Comparison of ENCODE assay signal across 28 cellular contexts in the genomic region with DNA sequence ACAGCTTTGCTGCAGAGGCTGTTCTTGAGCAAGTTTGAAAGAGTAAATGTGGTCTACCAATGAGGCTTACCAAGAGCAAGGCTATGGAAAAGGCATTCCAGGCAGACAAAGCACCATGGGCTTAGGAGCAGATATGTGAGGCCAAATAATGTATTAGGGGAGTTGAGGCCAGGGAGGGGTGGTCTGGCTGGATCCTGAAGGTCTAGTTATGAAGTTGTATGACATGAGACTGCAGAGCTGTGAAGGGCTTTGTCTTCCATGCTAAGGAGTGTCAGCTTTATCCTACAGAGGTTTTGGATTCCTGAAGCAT.
"Had no signal": no experiment of that assay in that cellular context is flagged by ENCODE, and none has a peak within 500 bp of the region (broad histone marks: within the 10 kb centered on the region; RNA-seq: fewer than 3 reads in every experiment).

No MANE protein-coding gene starts in this region.

- H3K4me1 ChIP-seq: body of pancreas, colonic mucosa had no signal

- H3K9me3 ChIP-seq: body of pancreas, colonic mucosa, gastrocnemius medialis, heart left ventricle had no signal

- DNase-seq: activated CD4-positive, alpha-beta memory T cell treated with anti-CD3 and anti-CD28 coated beads, Interleukin-2, amount 10 ng/mL, durations not matched to agents 7 days and 5 days; activated CD4-positive, alpha-beta T cell treated with anti-CD3 and anti-CD28 coated beads for 1 hour; activated CD4-positive, alpha-beta T cell treated with anti-CD3 and anti-CD28 coated beads for 4 hours; activated CD4-positive, alpha-beta T cell treated with anti-CD3 and anti-CD28 coated beads, Interleukin-2, amount 10 ng/mL, durations not matched to agents 7 days and 5 days; activated CD4-positive, alpha-beta T cell treated with anti-CD3 and anti-CD28 coated beads, Interleukin-2, amount 50 U/mL, for 4 hours; activated CD4-positive, CD25-positive, alpha-beta regulatory T cell; activated CD8-positive, alpha-beta memory T cell treated with anti-CD3 and anti-CD28 coated beads, Interleukin-2, amount 50 U/mL, for 48 hours; activated effector memory CD4-positive, alpha-beta T cell treated with Interleukin-2 at 50 U/mL for 16 hours; activated gamma-delta T cell treated with Interleukin-2 at 50 U/mL for 16 hours; activated naive CD4-positive, alpha-beta T cell treated with anti-CD3 and anti-CD28 coated beads, Interleukin-2, amount 50 U/mL, for 16 hours; activated naive CD4-positive, alpha-beta T cell treated with Interleukin-2 at 50 U/mL for 16 hours; activated T-cell treated with anti-CD3 and anti-CD28 coated beads for 4 hours; activated T-cell treated with anti-CD3 and anti-CD28 coated beads, Interleukin-2, amount 50 U/mL, for 24 hours; activated T-cell treated with anti-CD3 and anti-CD28 coated beads, Interleukin-2, amount 50 U/mL, for 72 hours; amniotic stem cell; anterior cingulate cortex; body of pancreas; caudate nucleus; colonic mucosa; effector memory CD4-positive, alpha-beta T cell; endodermal cell; foreskin keratinocyte; gastrocnemius medialis; glutamatergic neuron; heart left ventricle; T-helper 2 cell had no signal

- H3K4me3 Mint-ChIP-seq: activated CD4-positive, alpha-beta memory T cell treated with anti-CD3 and anti-CD28 coated beads, Interleukin-2, amount 10 ng/mL, durations not matched to agents 7 days and 5 days; activated CD4-positive, alpha-beta T cell treated with anti-CD3 and anti-CD28 coated beads, Interleukin-2, amount 10 ng/mL, durations not matched to agents 7 days and 5 days; activated naive CD8-positive, alpha-beta T cell; activated T-cell treated with anti-CD3 and anti-CD28 coated beads, Interleukin-2, amount 50 U/mL, for 24 hours; activated T-cell treated with anti-CD3 and anti-CD28 coated beads, Interleukin-2, amount 50 U/mL, for 72 hours; endodermal cell had no signal

- ATAC-seq: activated T-cell treated with anti-CD3 and anti-CD28 coated beads, Interleukin-2, amount 50 U/mL, for 72 hours; body of pancreas; esophagus mucosa; foreskin keratinocyte; gastrocnemius medialis had no signal

- H3K27ac ChIP-seq: body of pancreas, colonic mucosa, foreskin keratinocyte, gastrocnemius medialis, heart left ventricle had no signal

- H3K9me3 Mint-ChIP-seq: activated CD4-positive, alpha-beta memory T cell treated with anti-CD3 and anti-CD28 coated beads, Interleukin-2, amount 10 ng/mL, durations not matched to agents 7 days and 5 days; activated CD4-positive, alpha-beta T cell treated with anti-CD3 and anti-CD28 coated beads, Interleukin-2, amount 10 ng/mL, durations not matched to agents 7 days and 5 days; activated T-cell treated with anti-CD3 and anti-CD28 coated beads, Interleukin-2, amount 50 U/mL, for 24 hours; activated T-cell treated with anti-CD3 and anti-CD28 coated beads, Interleukin-2, amount 50 U/mL, for 72 hours; endodermal cell had no signal

- H3K4me1 Mint-ChIP-seq: activated CD4-positive, alpha-beta T cell treated with anti-CD3 and anti-CD28 coated beads, Interleukin-2, amount 10 ng/mL, durations not matched to agents 7 days and 5 days had no signal

- H3K4me3 ChIP-seq: body of pancreas, colonic mucosa, gastrocnemius medialis, heart left ventricle had no signal

- H3K27me3 ChIP-seq: body of pancreas, colonic mucosa, foreskin keratinocyte, heart left ventricle had no signal

- H3K36me3 Mint-ChIP-seq: activated naive CD8-positive, alpha-beta T cell had no signal

- H3K36me3 ChIP-seq: colonic mucosa, gastrocnemius medialis, heart left ventricle had no signal

- H3K27ac Mint-ChIP-seq: activated CD4-positive, alpha-beta memory T cell treated with anti-CD3 and anti-CD28 coated beads, Interleukin-2, amount 10 ng/mL, durations not matched to agents 7 days and 5 days; activated CD4-positive, alpha-beta T cell treated with anti-CD3 and anti-CD28 coated beads, Interleukin-2, amount 10 ng/mL, durations not matched to agents 7 days and 5 days; activated naive CD8-positive, alpha-beta T cell; activated T-cell treated with anti-CD3 and anti-CD28 coated beads, Interleukin-2, amount 50 U/mL, for 24 hours; activated T-cell treated with anti-CD3 and anti-CD28 coated beads, Interleukin-2, amount 50 U/mL, for 72 hours; endodermal cell had no signal
